Comparison of ENCODE assay signal across 8 cellular contexts in the genomic region with DNA sequence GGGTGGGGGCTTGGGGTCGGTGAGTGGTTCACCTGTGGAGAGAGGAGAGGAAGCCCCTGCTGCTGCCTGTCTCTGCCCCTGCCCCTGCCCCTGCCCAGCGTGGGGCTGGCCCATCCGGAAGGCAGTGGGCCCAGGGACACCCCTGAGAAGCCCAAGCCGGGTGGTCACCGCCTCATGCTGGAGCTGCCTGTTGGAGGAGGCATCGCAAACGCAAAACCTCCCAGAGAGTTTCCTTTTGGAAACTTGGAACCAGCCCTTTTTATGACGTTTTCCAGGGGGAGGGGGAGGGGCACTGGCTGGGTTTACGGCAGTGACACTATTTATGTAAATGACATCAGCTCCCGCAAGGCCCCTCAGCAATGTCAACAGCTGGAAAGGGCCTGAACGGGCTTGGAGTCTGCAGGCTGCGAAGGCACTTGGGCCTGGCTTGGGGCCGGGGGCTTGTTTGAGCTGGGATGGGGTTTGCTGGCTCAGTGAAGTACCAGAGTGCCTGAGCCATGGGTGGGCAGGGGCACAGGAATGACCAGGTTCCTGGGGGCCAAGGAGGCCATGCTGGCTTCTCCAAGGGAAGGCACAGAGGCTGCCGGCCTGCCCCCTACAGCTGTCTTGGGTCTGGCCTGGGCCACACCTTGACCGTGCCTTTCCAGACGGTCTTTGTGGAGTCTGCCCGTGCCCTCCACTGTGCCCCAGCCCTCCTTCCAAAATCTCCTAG.
DNase-seq lines count a peak whose midpoint lies in the region; ATAC-seq, FAIRE-seq and TF ChIP-seq lines count a peak whose summit lies in the region.

No MANE protein-coding gene starts in this region.

- H3K9ac ChIP-seq in HUES48 (ENCODE audit: low read depth, low read length) = no peak overlapping the region
- H3K9ac ChIP-seq in astrocyte (ENCODE audit: low read length) = peak overlapping the region; percentile 68
- H3K9ac ChIP-seq in iPS-18a (ENCODE audit: low read length) = no peak overlapping the region

- H3K9me3 ChIP-seq in HUES48 (ENCODE audit: control insufficient read depth, insufficient read depth, low read length) (no peaks in the 10 kb centered on the region), astrocyte (ENCODE audit: insufficient read depth, low read depth, low read length) (no peaks in the 10 kb centered on the region), iPS-18a (ENCODE audit: control insufficient read depth, low read depth, low read length) (no peaks in the 10 kb centered on the region)

- no peak for TF ChIP-seq CTCF in astrocyte (IDR thresholded peaks at IDR 0.05; ENCODE audit: insufficient read depth, low read depth, low read length)

- H3K79me2 ChIP-seq in astrocyte (ENCODE audit: insufficient read depth, low read length) = no peaks in the 10 kb centered on the region

- H3K27me3 ChIP-seq in HUES48 (ENCODE audit: control insufficient read depth, insufficient read depth, low read length) = peaks cover 10% of the 10 kb centered on the region
- no peaks in the 10 kb centered on the region for H3K27me3 ChIP-seq in astrocyte (ENCODE audit: insufficient read depth, low read length)
- H3K27me3 ChIP-seq in iPS-18a (ENCODE audit: control insufficient read depth, insufficient read depth, low read length) = peaks cover 19% of the 10 kb centered on the region

- H3K4me1 ChIP-seq in HUES48 (ENCODE audit: control insufficient read depth, insufficient read depth, low read length) (peaks cover 26% of the 10 kb centered on the region), astrocyte (ENCODE audit: insufficient read depth, low read length) (peaks cover 15% of the 10 kb centered on the region), iPS-18a (ENCODE audit: control insufficient read depth, low read depth, low read length) (peaks cover 11% of the 10 kb centered on the region)

- H3K4me2 ChIP-seq in astrocyte (ENCODE audit: low read length) = peak overlapping the region; percentile 84

- H3K4me1 Mint-ChIP-seq in astrocyte (ENCODE audit: low read depth, unreplicated experiment) = no peaks in the 10 kb centered on the region

- peaks cover 5% of the 10 kb centered on the region for H3K27me3 Mint-ChIP-seq in astrocyte (ENCODE audit: low read depth, unreplicated experiment)

- peaks cover 8% of the 10 kb centered on the region for H3K36me3 Mint-ChIP-seq in astrocyte (ENCODE audit: low read depth, unreplicated experiment)
- peaks cover 0 to 5% of the 10 kb centered on the region in 2 donors for H3K36me3 Mint-ChIP-seq in activated naive CD4-positive, alpha-beta T cell treated with anti-CD3 and anti-CD28 coated beads, Interleukin-2, amount 50 U/mL, for 72 hours

- H3K9me3 Mint-ChIP-seq in astrocyte (ENCODE audit: unreplicated experiment) = peaks cover 6% of the 10 kb centered on the region
- H3K9me3 Mint-ChIP-seq in activated naive CD4-positive, alpha-beta T cell treated with anti-CD3 and anti-CD28 coated beads, Interleukin-2, amount 50 U/mL, for 72 hours = no peaks in the 10 kb centered on the region

- peak overlapping the region; percentile 78 for H3K27ac Mint-ChIP-seq in astrocyte (ENCODE audit: unreplicated experiment)
- no peak overlapping the region for H3K27ac Mint-ChIP-seq in activated naive CD4-positive, alpha-beta T cell treated with anti-CD3 and anti-CD28 coated beads, Interleukin-2, amount 50 U/mL, for 72 hours

- H3K4me3 Mint-ChIP-seq in astrocyte (ENCODE audit: unreplicated experiment) = no peak overlapping the region

- H3K4me3 ChIP-seq in HUES48 (ENCODE audit: low read depth, low read length) = peak overlapping the region; percentile 51
- H3K4me3 ChIP-seq in astrocyte (ENCODE audit: insufficient read depth, low read depth, low read length) = peak overlapping the region; percentile 47
- peak overlapping the region; percentile 56 for H3K4me3 ChIP-seq in iPS-18a (ENCODE audit: low read length)
- H3K4me3 ChIP-seq in skeletal muscle cell (ENCODE audit: low read depth, low read length) = peak overlapping the region; percentile 46

- no peak for FAIRE-seq in astrocyte (lab: Jason Lieb, UNC)
- no peak for FAIRE-seq in GM19239 (lab: Jason Lieb, UNC)

- H3K27ac ChIP-seq in HUES48 (ENCODE audit: low read depth, low read length) (peak overlapping the region; percentile 12), astrocyte (ENCODE audit: low read depth, low read length) (peak overlapping the region; percentile 19), iPS-18a (ENCODE audit: low read length) (no peak overlapping the region)

- no peak for ATAC-seq in activated naive CD4-positive, alpha-beta T cell treated with anti-CD3 and anti-CD28 coated beads, Interleukin-2, amount 50 U/mL, for 72 hours
- no peak for ATAC-seq in HG02938 (IDR thresholded peaks at IDR 0.05; ENCODE audit: unreplicated experiment)

- H3K36me3 ChIP-seq in HUES48 (ENCODE audit: control insufficient read depth, insufficient read depth, low read length) = no peaks in the 10 kb centered on the region
- H3K36me3 ChIP-seq in astrocyte (ENCODE audit: insufficient read depth, low read length) = no peaks in the 10 kb centered on the region
- H3K36me3 ChIP-seq in iPS-18a (ENCODE audit: control insufficient read depth, low read depth, low read length) = no peaks in the 10 kb centered on the region

- peak overlapping the region; percentile 66 for H2AFZ ChIP-seq in astrocyte (ENCODE audit: low read depth, low read length)

- DNase-seq in astrocyte (ENCODE audit: low read depth) (peak; percentile 36), skeletal muscle cell (ENCODE audit: low read depth) (no peak), GM19239 (ENCODE audit: insufficient read length, low spot score) (no peak)
- DNase-seq in activated naive CD4-positive, alpha-beta T cell treated with anti-CD3 and anti-CD28 coated beads, Interleukin-2, amount 50 U/mL, for 72 hours (ENCODE audit: low spot score in 2 of 2) = no peak
- DNase-seq in activated CD8-positive, alpha-beta memory T cell treated with anti-CD3 and anti-CD28 coated beads for 24 hours = no peak

- no peaks in the 10 kb centered on the region for H4K20me1 ChIP-seq in astrocyte (ENCODE audit: insufficient read depth, low read length)
